ENCODE assay signal across 8 cellular contexts in genomic region chr2:38409136-38409903, GRCh38. TPM values are rescaled to one million over a fixed set of nuclear protein-coding genes. Genes with fewer than 3 reads are reported as not detected.
DNase-seq lines count a peak whose midpoint lies in the region; ATAC-seq and TF ChIP-seq lines count a peak whose summit lies in the region.

No MANE protein-coding gene starts in this region.

- no peak for TF ChIP-seq CTCF in smooth muscle cell (IDR thresholded peaks at IDR 0.05; ENCODE audit: borderline replicate concordance, insufficient read depth, poor library complexity, severe bottlenecking)

- H3K36me3 ChIP-seq in esophagus (ENCODE audit: control insufficient read depth in 2 of 2, insufficient read depth in 2 of 2, low read length in 1 of 2) (no peaks in the 10 kb centered on the region), smooth muscle cell (ENCODE audit: low read depth) (no peaks in the 10 kb centered on the region)

- no peaks in the 10 kb centered on the region for H4K20me1 ChIP-seq in smooth muscle cell (ENCODE audit: low read depth)

- 14 to 25% methylated on average over 2 of the region's 2 CpGs for WGBS in esophagus, 2 donors
- 72% methylated on average over 2 of the region's 2 CpGs for WGBS in smooth muscle cell (ENCODE audit: low lambda C conversion rate)

- H3K9ac ChIP-seq in smooth muscle cell (ENCODE audit: low read depth): no peak overlapping the region

- no peak overlapping the region for H2AFZ ChIP-seq in smooth muscle cell (ENCODE audit: low read depth)

- ATAC-seq in GM19328 (IDR thresholded peaks at IDR 0.05; ENCODE audit: unreplicated experiment): peak; percentile 61
- peak; percentile 78 for ATAC-seq in HG03175 (IDR thresholded peaks at IDR 0.05; ENCODE audit: unreplicated experiment)

- no peak overlapping the region for H3K4me3 ChIP-seq in esophagus (ENCODE audit: low read depth in 1 of 2, low read length in 2 of 2)
- no peak overlapping the region for H3K4me3 ChIP-seq in smooth muscle cell

- H3K27me3 ChIP-seq in esophagus (ENCODE audit: control insufficient read depth in 1 of 2, insufficient read depth in 2 of 2, low read length in 2 of 2): no peaks in the 10 kb centered on the region
- H3K27me3 ChIP-seq in smooth muscle cell (ENCODE audit: low read depth): no peaks in the 10 kb centered on the region

- H3K4me2 ChIP-seq in smooth muscle cell: no peak overlapping the region

- DNase-seq in superior temporal gyrus (ENCODE audit: extremely low spot score) (peak; percentile 53), COLO829 (ENCODE audit: low spot score) (no peak), C1 segment of cervical spinal cord (lab: John Stamatoyannopoulos, UW) (no peak), NCI-H2196 (lab: John Stamatoyannopoulos, UW; ENCODE audit: unreplicated experiment) (no peak), smooth muscle cell (lab: John Stamatoyannopoulos, UW; ENCODE audit: unreplicated experiment) (no peak)

- H3K27ac ChIP-seq in esophagus (ENCODE audit: low read depth in 2 of 2, low read length in 1 of 2): peak overlapping the region; percentile 91 to 92
- H3K27ac ChIP-seq in smooth muscle cell (ENCODE audit: low read depth): no peak overlapping the region

- H3K4me1 ChIP-seq in esophagus (ENCODE audit: control insufficient read depth in 2 of 2, insufficient read depth in 2 of 2, low read length in 1 of 2) (peaks cover 0 to 12% of the 10 kb centered on the region in 2 donors), smooth muscle cell (ENCODE audit: low read depth) (no peaks in the 10 kb centered on the region)

- H3K9me3 ChIP-seq in esophagus (ENCODE audit: control insufficient read depth in 2 of 2, insufficient read depth in 1 of 2, low read depth in 1 of 2, low read length in 1 of 2) (no peaks in the 10 kb centered on the region), smooth muscle cell (replicated peaks; ENCODE audit: low read depth) (no peaks in the 10 kb centered on the region)

- no peaks in the 10 kb centered on the region for H3F3A ChIP-seq in smooth muscle cell (ENCODE audit: low read depth)

- no peaks in the 10 kb centered on the region for H3K79me2 ChIP-seq in smooth muscle cell (ENCODE audit: low read depth)

RNA-seq across cellular contexts. Expression of gene ATL2, which starts 32.2 kb away (rescaled TPM):
- polyA plus RNA-seq in esophagus (10 to 100 TPM; 27.9 to 41.7 TPM), smooth muscle cell (17.5 and 19.9 TPM in 2 replicates)
- total RNA-seq in smooth muscle cell: 56.7 and 62.2 TPM in 2 replicates
